In genomic region chr2:242085941-242086621, GRCh38 we compare ENCODE assay signal across 8 cellular contexts.
DNase-seq lines count a peak whose midpoint lies in the region.

No MANE protein-coding gene starts in this region.

- H3K4me1 ChIP-seq in GM23248 (ENCODE audit: insufficient read depth) = peaks cover 11% of the 10 kb centered on the region

- 0 out of 2 replicates have a peak overlapping the region, but pooled peaks have one; percentile 8 for H3K4me3 ChIP-seq in GM23248

- H3K27me3 ChIP-seq in GM23248 (replicated peaks; ENCODE audit: insufficient read depth) = no peaks in the 10 kb centered on the region; the same call in 1 of the 2 replicates

- H3K36me3 ChIP-seq in GM23248 (ENCODE audit: low read depth) = no peaks in the 10 kb centered on the region

- 22% methylated on average over 6 of the region's 6 CpGs for WGBS in GM23248 (ENCODE audit: low coverage in 1 of 2, low lambda C conversion rate in 2 of 2, missing lambda C conversion rate in 2 of 2), 2 experiments

- no peaks in the 10 kb centered on the region for H3K9me3 Mint-ChIP-seq in stimulated activated naive CD8-positive, alpha-beta T cell treated with anti-CD3 and anti-CD28 coated beads, Interleukin-15, Interleukin-2, amounts not matched to agents 100 ng/mL and 50 ng/mL, for 24 hours

- peaks cover 4% of the 10 kb centered on the region for H3K79me2 ChIP-seq in GM23248 (ENCODE audit: insufficient read depth)

- H2AFZ ChIP-seq in GM23248 = peak overlapping the region; percentile 26

- peak overlapping the region; percentile 31; the same call in 1 of the 2 replicates for H3K27ac ChIP-seq in GM23248

- DNase-seq in CD1c-positive myeloid dendritic cell (ENCODE audit: extremely low spot score) (peak; percentile 89), GM23248 (peak; percentile 59), SKM-1 treated with dmso at 0.1 percent for 144 hours (lab: John Stamatoyannopoulos, UW; ENCODE audit: unreplicated experiment) (peak; percentile 85), germinal center (ENCODE audit: low spot score) (peak; percentile 9), COR-L47 (lab: John Stamatoyannopoulos, UW) (no peak), NCI-H526 treated with DMSO at 0.1 percent for 48 hours (lab: John Stamatoyannopoulos, UW) (no peak), COLO668 (lab: John Stamatoyannopoulos, UW; ENCODE audit: unreplicated experiment) (no peak)

- no peaks in the 10 kb centered on the region for H4K20me1 ChIP-seq in GM23248 (ENCODE audit: insufficient read depth)

- peaks cover 34% of the 10 kb centered on the region for H3K4me1 Mint-ChIP-seq in stimulated activated naive CD8-positive, alpha-beta T cell treated with anti-CD3 and anti-CD28 coated beads, Interleukin-15, Interleukin-2, amounts not matched to agents 100 ng/mL and 50 ng/mL, for 24 hours (ENCODE audit: low read depth)

- peak overlapping the region; percentile 47 for H3K27ac Mint-ChIP-seq in stimulated activated naive CD8-positive, alpha-beta T cell treated with anti-CD3 and anti-CD28 coated beads, Interleukin-15, Interleukin-2, amounts not matched to agents 100 ng/mL and 50 ng/mL, for 24 hours

- peaks cover 8% of the 10 kb centered on the region for H3K27me3 Mint-ChIP-seq in stimulated activated naive CD8-positive, alpha-beta T cell treated with anti-CD3 and anti-CD28 coated beads, Interleukin-15, Interleukin-2, amounts not matched to agents 100 ng/mL and 50 ng/mL, for 24 hours

- peak overlapping the region; percentile 39; the same call in 1 of the 2 replicates for H3K9ac ChIP-seq in GM23248

- peak overlapping the region; percentile 4 for H3K4me2 ChIP-seq in GM23248 (ENCODE audit: unreplicated experiment)

- H3F3A ChIP-seq in GM23248 (ENCODE audit: insufficient read depth) = no peaks in the 10 kb centered on the region

- H3K4me3 Mint-ChIP-seq in stimulated activated naive CD8-positive, alpha-beta T cell treated with anti-CD3 and anti-CD28 coated beads, Interleukin-15, Interleukin-2, amounts not matched to agents 100 ng/mL and 50 ng/mL, for 24 hours = peak overlapping the region; percentile 53

- H3K9me2 ChIP-seq in GM23248 (ENCODE audit: insufficient read depth) = no peaks in the 10 kb centered on the region

- no peaks in the 10 kb centered on the region for H3K36me3 Mint-ChIP-seq in stimulated activated naive CD8-positive, alpha-beta T cell treated with anti-CD3 and anti-CD28 coated beads, Interleukin-15, Interleukin-2, amounts not matched to agents 100 ng/mL and 50 ng/mL, for 24 hours (ENCODE audit: low read depth)

- no peaks in the 10 kb centered on the region for H3K9me3 ChIP-seq in GM23248 (ENCODE audit: low read depth)

- in situ Hi-C loops in GM23248 (cut with MboI) = no loop called here

Comparison
In these comparisons a context has a peak if more than half of its experiments do, and no peak if none do; other contexts are left out.
1. DNase-seq: peak in CD1c-positive myeloid dendritic cell (single experiment), GM23248 (single experiment), SKM-1 treated with dmso at 0.1 percent for 144 hours (single experiment) and germinal center (single experiment); none in COR-L47 (single experiment), NCI-H526 treated with DMSO at 0.1 percent for 48 hours (single experiment) and COLO668 (single experiment).